Comparison of ENCODE assay signal across 19 cellular contexts in genomic region chr4:155433636-155434360, GRCh38. TPM values are rescaled to one million over a fixed set of nuclear protein-coding genes. Genes with fewer than 3 reads are reported as not detected.
DNase-seq lines count a peak whose midpoint lies in the region; ATAC-seq, FAIRE-seq and TF ChIP-seq lines count a peak whose summit lies in the region.
"Had no signal": no experiment of that assay in that cellular context is flagged by ENCODE, and none has a peak within 500 bp of the region (broad histone marks: within the 10 kb centered on the region; RNA-seq: fewer than 3 reads in every experiment).

No MANE protein-coding gene starts in this region.

- H3K27ac ChIP-seq in astrocyte (ENCODE audit: low read depth, low read length), result no peak overlapping the region
- H3K27ac ChIP-seq in foreskin keratinocyte, result peak overlapping the region; percentile 31
- H3K27ac ChIP-seq: heart left ventricle, neural progenitor cell, uterus had no signal

- H3K4me1 ChIP-seq in astrocyte (ENCODE audit: insufficient read depth, low read length), result no peaks in the 10 kb centered on the region
- H3K4me1 ChIP-seq in foreskin keratinocyte, result peaks cover 10% of the 10 kb centered on the region
- H3K4me1 ChIP-seq: heart left ventricle, neural progenitor cell, uterus had no signal

- no peaks in the 10 kb centered on the region for H3K79me2 ChIP-seq in astrocyte (ENCODE audit: insufficient read depth, low read length)

- DNase-seq in AG08395 (ENCODE audit: low spot score) (peak; percentile 32), HPDE6-E6E7 (ENCODE audit: extremely low spot score) (peak; percentile 69), astrocyte (ENCODE audit: low read depth) (peak; percentile 26), foreskin keratinocyte (peak; percentile 90 to 96), NOMO-1 (lab: John Stamatoyannopoulos, UW; ENCODE audit: unreplicated experiment in 2 of 2) (no peak), OCI-M2 (lab: John Stamatoyannopoulos, UW; ENCODE audit: unreplicated experiment) (no peak), cortex of kidney (lab: John Stamatoyannopoulos, UW) (no peak)
- DNase-seq in activated T-cell treated with anti-CD3 and anti-CD28 coated beads, Interleukin-2, amount 50 U/mL, for 48 hours, result no peak
- DNase-seq: activated CD4-positive, alpha-beta T cell treated with anti-CD3 and anti-CD28 coated beads, Interleukin-2, amount 10 ng/mL, durations not matched to agents 24 days and 14 days; activated CD8-positive, alpha-beta memory T cell treated with anti-CD3 and anti-CD28 coated beads, Interleukin-2, amount 50 U/mL, for 48 hours; activated naive CD8-positive, alpha-beta T cell treated with anti-CD3 and anti-CD28 coated beads, Interleukin-2, amount 10 ng/mL, durations not matched to agents 7 days and 5 days; CD4-positive, alpha-beta memory T cell; cerebellar nuclear complex; endodermal cell; heart left ventricle; islet precursor cell; NCI-H510A treated with DMSO at 0.1 percent for 48 hours; uterus had no signal

- no peak overlapping the region for H3K9ac ChIP-seq in astrocyte (ENCODE audit: low read length)
- H3K9ac ChIP-seq: neural progenitor cell had no signal

- H3K27me3 Mint-ChIP-seq in astrocyte (ENCODE audit: low read depth, unreplicated experiment), result no peaks in the 10 kb centered on the region

- no peaks in the 10 kb centered on the region for H3K36me3 Mint-ChIP-seq in astrocyte (ENCODE audit: low read depth, unreplicated experiment)
- H3K36me3 Mint-ChIP-seq: activated naive CD8-positive, alpha-beta T cell treated with anti-CD3 and anti-CD28 coated beads, Interleukin-2, amount 10 ng/mL, durations not matched to agents 7 days and 5 days; CD4-positive, alpha-beta memory T cell; neural progenitor cell had no signal

- no peaks in the 10 kb centered on the region for H3K36me3 ChIP-seq in astrocyte (ENCODE audit: insufficient read depth, low read length)
- H3K36me3 ChIP-seq: heart left ventricle, neural progenitor cell, uterus had no signal

- H2AFZ ChIP-seq in astrocyte (ENCODE audit: low read depth, low read length), result no peak overlapping the region
- H2AFZ ChIP-seq: neural progenitor cell had no signal

- H3K4me2 ChIP-seq in astrocyte (ENCODE audit: low read length), result no peak overlapping the region
- H3K4me2 ChIP-seq: neural progenitor cell had no signal

- no peaks in the 10 kb centered on the region for H4K20me1 ChIP-seq in astrocyte (ENCODE audit: insufficient read depth, low read length)

- TF ChIP-seq CTCF in astrocyte (IDR thresholded peaks at IDR 0.05; ENCODE audit: insufficient read depth, low read depth, low read length), result no peak
- no peak for TF ChIP-seq CTCF in foreskin keratinocyte (conservative IDR thresholded peaks at IDR 0.05)

- no peaks in the 10 kb centered on the region for H3K27me3 ChIP-seq in astrocyte (ENCODE audit: insufficient read depth, low read length)
- H3K27me3 ChIP-seq in foreskin keratinocyte, result no peaks in the 10 kb centered on the region
- H3K27me3 ChIP-seq: heart left ventricle, neural progenitor cell, uterus had no signal

- peaks cover 3% of the 10 kb centered on the region for H3K4me1 Mint-ChIP-seq in astrocyte (ENCODE audit: low read depth, unreplicated experiment)
- H3K4me1 Mint-ChIP-seq: activated naive CD8-positive, alpha-beta T cell treated with anti-CD3 and anti-CD28 coated beads, Interleukin-2, amount 10 ng/mL, durations not matched to agents 7 days and 5 days; CD4-positive, alpha-beta memory T cell; endodermal cell; neural progenitor cell had no signal

- no peak for FAIRE-seq in astrocyte (lab: Jason Lieb, UNC)

- no peak overlapping the region for H3K4me3 Mint-ChIP-seq in astrocyte (ENCODE audit: unreplicated experiment)
- H3K4me3 Mint-ChIP-seq: activated CD4-positive, alpha-beta T cell treated with anti-CD3 and anti-CD28 coated beads, Interleukin-2, amount 10 ng/mL, durations not matched to agents 24 days and 14 days; activated naive CD8-positive, alpha-beta T cell treated with anti-CD3 and anti-CD28 coated beads, Interleukin-2, amount 10 ng/mL, durations not matched to agents 7 days and 5 days; CD4-positive, alpha-beta memory T cell; endodermal cell; neural progenitor cell had no signal

- H3K27ac Mint-ChIP-seq in astrocyte (ENCODE audit: unreplicated experiment), result no peak overlapping the region
- H3K27ac Mint-ChIP-seq: activated CD4-positive, alpha-beta T cell treated with anti-CD3 and anti-CD28 coated beads, Interleukin-2, amount 10 ng/mL, durations not matched to agents 24 days and 14 days; activated naive CD8-positive, alpha-beta T cell treated with anti-CD3 and anti-CD28 coated beads, Interleukin-2, amount 10 ng/mL, durations not matched to agents 7 days and 5 days; CD4-positive, alpha-beta memory T cell; endodermal cell; neural progenitor cell had no signal

- peak; percentile 97 for ATAC-seq in foreskin keratinocyte
- ATAC-seq: heart left ventricle had no signal

- H3K9me3 Mint-ChIP-seq in astrocyte (ENCODE audit: unreplicated experiment), result peaks cover 2% of the 10 kb centered on the region
- H3K9me3 Mint-ChIP-seq: activated CD4-positive, alpha-beta T cell treated with anti-CD3 and anti-CD28 coated beads, Interleukin-2, amount 10 ng/mL, durations not matched to agents 24 days and 14 days; activated naive CD8-positive, alpha-beta T cell treated with anti-CD3 and anti-CD28 coated beads, Interleukin-2, amount 10 ng/mL, durations not matched to agents 7 days and 5 days; CD4-positive, alpha-beta memory T cell; neural progenitor cell had no signal

- no peak overlapping the region for H3K4me3 ChIP-seq in astrocyte (ENCODE audit: insufficient read depth, low read depth, low read length)
- H3K4me3 ChIP-seq: heart left ventricle, neural progenitor cell, uterus had no signal

- H3K9me3 ChIP-seq in astrocyte (ENCODE audit: insufficient read depth, low read depth, low read length), result no peaks in the 10 kb centered on the region
- H3K9me3 ChIP-seq: heart left ventricle, uterus had no signal

RNA-seq across cellular contexts. Expression of gene MAP9, which starts 57.0 kb away (rescaled TPM):
- total RNA-seq in astrocyte (21.0 and 22.9 TPM in 2 replicates), foreskin keratinocyte (12.0 and 12.3 TPM in 2 replicates)
- 5.2 and 5.4 TPM in 2 replicates for polyA plus RNA-seq in foreskin keratinocyte

Comparison
In these comparisons a context has a peak if more than half of its experiments do, and no peak if none do; other contexts are left out.
1. DNase-seq: peak in AG08395 (single experiment), HPDE6-E6E7 (single experiment), astrocyte (single experiment) and foreskin keratinocyte (2 of 2); none in activated T-cell treated with anti-CD3 and anti-CD28 coated beads, Interleukin-2, amount 50 U/mL, for 48 hours (0 of 2), NOMO-1 (0 of 2), OCI-M2 (single experiment) and cortex of kidney (single experiment).